ENCODE assay signal across 1 cellular context in the genomic region with DNA sequence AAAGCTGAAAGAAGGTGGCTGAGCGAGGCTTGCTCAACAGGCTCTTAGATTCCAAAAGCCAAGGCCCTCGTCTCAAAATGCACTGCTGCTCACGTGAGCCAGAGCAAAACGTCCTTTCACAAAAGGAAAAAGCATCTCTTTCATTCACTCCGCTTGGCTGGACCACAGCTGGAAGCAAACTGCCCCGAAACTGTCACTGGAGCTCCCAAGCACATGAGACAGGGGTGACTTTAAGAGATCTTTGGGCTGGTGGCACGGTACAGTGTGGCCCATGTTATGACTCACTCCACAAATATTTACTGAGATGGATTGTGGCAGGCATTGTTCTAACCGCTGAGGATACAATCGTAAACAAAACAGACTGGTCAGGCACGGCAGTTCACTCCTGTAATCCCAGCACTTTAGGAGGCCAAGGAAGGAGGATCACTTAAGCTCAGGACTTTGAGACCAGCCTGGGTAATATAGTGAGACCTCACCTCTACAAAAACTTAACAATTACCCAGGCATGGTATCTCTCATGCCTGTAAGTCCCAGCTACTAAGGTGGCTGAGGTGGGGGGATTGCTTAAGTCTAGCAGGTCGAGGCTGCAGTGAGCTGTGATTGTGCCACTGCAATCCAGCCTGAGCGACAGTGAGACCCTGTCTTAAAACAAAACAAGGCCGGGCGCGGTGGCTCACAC.
TF ChIP-seq lines count a peak whose summit lies in the region.

No MANE protein-coding gene starts in this region.

TF ChIP-seq in GM12878, 131 proteins besides CTCF, POLR2A, EP300 and RAD21:
- TF ChIP-seq ZNF274 (IDR thresholded peaks at IDR 0.05; ENCODE audit: insufficient read depth, insufficient read length) (no peak), BHLHE40 (IDR thresholded peaks at IDR 0.05; ENCODE audit: borderline replicate concordance in 1 of 2, low read depth in 2 of 2, low read length in 1 of 2) (peak in 1 of 2 experiments; percentile 41; a peak in 2 of 4 replicates)
